Comparison of ENCODE assay signal across 27 cellular contexts in genomic region chr10:110813743-110814472, GRCh38. TPM values are rescaled to one million over a fixed set of nuclear protein-coding genes. Genes with fewer than 3 reads are reported as not detected.
DNase-seq lines count a peak whose midpoint lies in the region; ATAC-seq, FAIRE-seq and TF ChIP-seq lines count a peak whose summit lies in the region.
"Had no signal": no experiment of that assay in that cellular context is flagged by ENCODE, and none has a peak within 500 bp of the region (broad histone marks: within the 10 kb centered on the region; RNA-seq: fewer than 3 reads in every experiment).

No MANE protein-coding gene starts in this region.

- in situ Hi-C loops in HepG2 (cut with HindIII; ENCODE audit: extremely low pct_ligation_motif_present, low pct_unique_long_range_greater_than_20kb), result no loop called here

- TF ChIP-seq POLR2A in HepG2 (IDR thresholded peaks at IDR 0.05; ENCODE audit: insufficient read depth in 1 of 2, low read depth in 2 of 2, low read length in 2 of 2), result no peak

- DNase-seq in HepG2 (ENCODE audit: low spot score) (no peak), mucosa of descending colon (no peak), T-helper 17 cell (no peak), NCI-H2196 treated with DMSO at 0.1 percent for 48 hours (lab: John Stamatoyannopoulos, UW; ENCODE audit: unreplicated experiment) (no peak)
- DNase-seq: AML-193; CD8-positive, alpha-beta memory T cell; DMS 273 treated with DMSO at 0.1 percent for 48 hours; DND-41; H9; IMR-90; MM.1S; NCI-H1048; NCI-H1417; NCI-H1694; NCI-H2029 treated with DMSO at 0.1 percent for 48 hours; NCI-H226; NCI-H510A; NCI-H69; SHP77 treated with DMSO at 0.1 percent for 48 hours had no signal

- no peaks in the 10 kb centered on the region for H3K79me2 ChIP-seq in HepG2 (ENCODE audit: insufficient read depth, low read length)

- no peak for TF ChIP-seq EP300 in HepG2 (IDR thresholded peaks at IDR 0.05; ENCODE audit: low read depth in 2 of 2, low read length in 2 of 2)
- no peak for TF ChIP-seq EP300 in HepG2 (CRISPR knock-in tag; IDR thresholded peaks at IDR 0.05; ENCODE audit: borderline replicate concordance)

- no peaks in the 10 kb centered on the region for H4K20me1 ChIP-seq in HepG2 (ENCODE audit: insufficient read depth, low read length)
- H4K20me1 ChIP-seq: BLaER1 treated with 17β-estradiol and CSF1 and Interleukin-3, amounts not matched to agents 10 nM and 100 nM had no signal

- H3K27ac Mint-ChIP-seq in T-helper 17 cell, result no peak overlapping the region
- H3K27ac Mint-ChIP-seq: CD8-positive, alpha-beta memory T cell; GM23338; H9 had no signal

- no peaks in the 10 kb centered on the region for H3K9me3 ChIP-seq in liver (ENCODE audit: control insufficient read depth in 4 of 4, low read length in 3 of 4)
- H3K9me3 ChIP-seq in HepG2 (ENCODE audit: low read length), result no peaks in the 10 kb centered on the region
- H3K9me3 ChIP-seq in mucosa of descending colon, result no peaks in the 10 kb centered on the region
- no peaks in the 10 kb centered on the region for H3K9me3 ChIP-seq in T-helper 17 cell (ENCODE audit: control insufficient read depth, low read length, poor library complexity, severe bottlenecking)
- H3K9me3 ChIP-seq: A549; BLaER1 treated with 17β-estradiol and CSF1 and Interleukin-3, amounts not matched to agents 10 nM and 100 nM had no signal

- H3K27ac ChIP-seq in liver (ENCODE audit: low read depth in 1 of 2, low read length in 2 of 2) (no peak overlapping the region), HepG2 (ENCODE audit: extremely low read length, insufficient read depth, low read length) (no peak overlapping the region), VCaP (peak overlapping the region; percentile 40; the same call in 1 of the 2 replicates)
- H3K27ac ChIP-seq: A549; BLaER1 treated with 17β-estradiol and CSF1 and Interleukin-3, amounts not matched to agents 10 nM and 100 nM; KMS-11; RWPE1 had no signal

- TF ChIP-seq CTCF in liver (IDR thresholded peaks at IDR 0.05; ENCODE audit: low read depth, low read length, missing input control), result no peak
- no peak for TF ChIP-seq CTCF in HepG2 (CRISPR knock-in tag; IDR thresholded peaks at IDR 0.05)
- no peak for TF ChIP-seq CTCF in VCaP (conservative IDR thresholded peaks at IDR 0.05)
- no peak for TF ChIP-seq CTCF in mucosa of descending colon (IDR thresholded peaks at IDR 0.05)

- peaks cover 15% of the 10 kb centered on the region for H3K4me1 Mint-ChIP-seq in T-helper 17 cell
- H3K4me1 Mint-ChIP-seq: GM23338, H9 had no signal

- no TSS peak for BruUV-seq in HepG2 (replicated peaks; lab: Mats Ljungman, UMichigan)

- H3K4me2 ChIP-seq in HepG2 (ENCODE audit: low read depth, low read length), result no peak overlapping the region
- H3K4me2 ChIP-seq: A549; BLaER1 treated with 17β-estradiol and CSF1 and Interleukin-3, amounts not matched to agents 10 nM and 100 nM; GM23338; KMS-11 had no signal

- no peak overlapping the region for H3K4me3 Mint-ChIP-seq in T-helper 17 cell
- H3K4me3 Mint-ChIP-seq: CD8-positive, alpha-beta memory T cell; GM23338; H9 had no signal

- TF ChIP-seq RAD21 in liver (IDR thresholded peaks at IDR 0.05) (peak in 1 of 2 donors; percentile 26), HepG2 (CRISPR knock-in tag; IDR thresholded peaks at IDR 0.05) (no peak)

- WGBS in liver, result 68% methylated on average over 8 of the region's 8 CpGs
- 58% methylated on average over 8 of the region's 8 CpGs for WGBS in HepG2 (ENCODE audit: low lambda C conversion rate)

- H3K4me1 ChIP-seq in liver (ENCODE audit: control insufficient read depth in 4 of 4, insufficient read depth in 4 of 4, low read length in 3 of 4) (peaks cover 0 to 15% (median 8%) of the 10 kb centered on the region in 4 donors), HepG2 (ENCODE audit: insufficient read depth, low read length) (peaks cover 23% of the 10 kb centered on the region), mucosa of descending colon (ENCODE audit: low read depth) (peaks cover 8% of the 10 kb centered on the region)
- H3K4me1 ChIP-seq: A549 had no signal

- H3K9ac ChIP-seq in liver (ENCODE audit: low read depth in 1 of 2, low read length in 2 of 2) (no peak overlapping the region), HepG2 (ENCODE audit: insufficient read depth, low read depth, low read length) (no peak overlapping the region)
- H3K9ac ChIP-seq: BLaER1 treated with 17β-estradiol and CSF1 and Interleukin-3, amounts not matched to agents 10 nM and 100 nM; KMS-11 had no signal

- intact Hi-C loops in HepG2 (cut with micrococcal nuclease; ENCODE audit: unreplicated experiment), result no loop called here
- intact Hi-C loops in mucosa of descending colon (cut with DNase I, micrococcal nuclease), result no loop called here

- CTCF ChIA-PET in HepG2 (lab: Yijun Ruan, JAX; ENCODE audit: low intra/inter-chr PET ratio, low total read pairs), result no interaction called here

- H2AFZ ChIP-seq in HepG2 (ENCODE audit: low read length), result no peak overlapping the region
- H2AFZ ChIP-seq: GM23338 had no signal

- no peaks in the 10 kb centered on the region for H3K36me3 ChIP-seq in liver (ENCODE audit: control insufficient read depth in 4 of 4, insufficient read depth in 3 of 4, low read depth in 1 of 4, low read length in 3 of 4)
- H3K36me3 ChIP-seq in HepG2 (replicated peaks in 1 of 2; ENCODE audit: control insufficient read depth in 1 of 2, insufficient read depth in 2 of 2, low read length in 2 of 2), result no peaks in the 10 kb centered on the region
- H3K36me3 ChIP-seq in mucosa of descending colon (ENCODE audit: low read depth), result no peaks in the 10 kb centered on the region
- H3K36me3 ChIP-seq: BLaER1 treated with 17β-estradiol and CSF1 and Interleukin-3, amounts not matched to agents 10 nM and 100 nM had no signal

- no peaks in the 10 kb centered on the region for H3K27me3 Mint-ChIP-seq in T-helper 17 cell
- H3K27me3 Mint-ChIP-seq: CD8-positive, alpha-beta memory T cell had no signal

- H3K36me3 Mint-ChIP-seq in T-helper 17 cell (ENCODE audit: low read depth), result no peaks in the 10 kb centered on the region
- H3K36me3 Mint-ChIP-seq: CD8-positive, alpha-beta memory T cell had no signal

- no peak for FAIRE-seq in HepG2 (lab: Jason Lieb, UNC)
- FAIRE-seq: A549 had no signal

- POLR2A ChIA-PET in HepG2 (lab: Yijun Ruan, JAX), result no interaction called here

- H3K27me3 ChIP-seq in liver (ENCODE audit: control insufficient read depth in 4 of 4, insufficient read depth in 4 of 4, low read length in 3 of 4), result no peaks in the 10 kb centered on the region
- H3K27me3 ChIP-seq in HepG2 (ENCODE audit: control insufficient read depth in 1 of 2, insufficient read depth in 2 of 2, low read length in 2 of 2), result peaks cover 3 to 11% of the 10 kb centered on the region in 2 experiments; a peak in 2 of 5 replicates
- H3K27me3 ChIP-seq: BLaER1 treated with 17β-estradiol and CSF1 and Interleukin-3, amounts not matched to agents 10 nM and 100 nM had no signal

- ATAC-seq in HepG2, result no peak
- ATAC-seq in mucosa of descending colon, result peak; percentile 19
- ATAC-seq in T-helper 17 cell, result no peak
- no peak for ATAC-seq in HG02973 (IDR thresholded peaks at IDR 0.05; ENCODE audit: unreplicated experiment)
- ATAC-seq: A549, GM23338 had no signal

- H3K4me3 ChIP-seq in liver (ENCODE audit: low read depth in 1 of 3, low read length in 3 of 3), result no peak overlapping the region
- no peak overlapping the region for H3K4me3 ChIP-seq in HepG2 (replicated peaks in 1 of 3; ENCODE audit: insufficient read depth in 1 of 3, low read depth in 2 of 3, low read length in 3 of 3)
- no peak overlapping the region for H3K4me3 ChIP-seq in mucosa of descending colon
- H3K4me3 ChIP-seq: A549; BLaER1 treated with 17β-estradiol and CSF1 and Interleukin-3, amounts not matched to agents 10 nM and 100 nM; GM23338 had no signal

TF ChIP-seq in liver, 16 proteins besides CTCF, POLR2A, EP300 and RAD21 (continues in another document):
- TF ChIP-seq NR2F2 (IDR thresholded peaks at IDR 0.05) (no peak), RXRA (IDR thresholded peaks at IDR 0.05) (peak; percentile 53 to 70), HNF4A (conservative IDR thresholded peaks at IDR 0.05) (peak; percentile 89 to 94), FOXA1 (IDR thresholded peaks at IDR 0.05) (no peak)

TF ChIP-seq in HepG2, 621 proteins besides CTCF, POLR2A, EP300 and RAD21 (continues in another document):
- TF ChIP-seq ATRX (CRISPR knock-in tag; IDR thresholded peaks at IDR 0.05; ENCODE audit: borderline replicate concordance) (no peak), BHLHE40 (IDR thresholded peaks at IDR 0.05; ENCODE audit: low read length) (no peak), ESRRA (CRISPR knock-in tag; IDR thresholded peaks at IDR 0.05; ENCODE audit: low read depth) (no peak), ZNF629 (CRISPR knock-in tag; conservative IDR thresholded peaks at IDR 0.05) (no peak), LCORL (IDR thresholded peaks at IDR 0.05) (no peak), LCORL (CRISPR knock-in tag; IDR thresholded peaks at IDR 0.05) (no peak), MBNL3 (CRISPR knock-in tag; conservative IDR thresholded peaks at IDR 0.05) (no peak), SRF (IDR thresholded peaks at IDR 0.05; ENCODE audit: low read depth, low read length) (no peak)

RNA-seq across cellular contexts. Expression of gene PDCD4, which starts 57.8 kb away (rescaled TPM):
- total RNA-seq in liver (10 to 100 TPM; 25.9 to 94.4 TPM), HepG2 (2016; rRNA removed; fragmentation: Illumina TruSeq; extraction: Trizol) (56.2 and 92.8 TPM in 2 replicates), mucosa of descending colon (100 to 1,000 TPM; 290 to 605 (median 528) TPM), T-helper 17 cell (100 to 1,000 TPM; 307 TPM)
- polyA plus RNA-seq in liver (10 to 100 TPM; 14.7 to 24.3 TPM), HepG2 (2011; rRNA removed) (22.4 and 22.8 TPM in 2 replicates)
- total RNA-seq in HepG2 (2016; cell fraction: cytosol; rRNA removed; fragmentation: Illumina TruSeq; extraction: Trizol; ENCODE audit: low read depth), result 16.2 and 22.3 TPM in 2 replicates
- 63.2 and 84.9 TPM in 2 replicates for total RNA-seq in HepG2 (2016; cell fraction: insoluble cytoplasmic fraction; rRNA removed; fragmentation: Illumina TruSeq; extraction: Trizol)
- total RNA-seq in HepG2 (2016; cell fraction: membrane; rRNA removed; fragmentation: Illumina TruSeq; extraction: Trizol), result 12.3 and 13.7 TPM in 2 replicates
- total RNA-seq in HepG2 (2016; cell fraction: nucleus; rRNA removed; fragmentation: Illumina TruSeq; extraction: Trizol), result 30.6 and 42.1 TPM in 2 replicates
- 7.6 and 12.9 TPM in 2 replicates for polyA plus RNA-seq in HepG2 (2011; cell fraction: cytosol; rRNA removed)
- 8.4 and 13.8 TPM in 2 replicates for polyA plus RNA-seq in HepG2 (2011; cell fraction: nucleus; rRNA removed)
- 50.1 and 77.6 TPM in 2 replicates for polyA plus RNA-seq in HepG2 (2012)
- 2.7 and 4.0 TPM in 2 replicates for polyA plus RNA-seq in HepG2 (2016; cell fraction: cytosol; fragmentation: Illumina TruSeq; extraction: Trizol; ENCODE audit: low read depth)
- polyA plus RNA-seq in HepG2 (2016; cell fraction: insoluble cytoplasmic fraction; fragmentation: Illumina TruSeq; extraction: Trizol; ENCODE audit: low read depth), result 112 and 113 TPM in 2 replicates
- polyA plus RNA-seq in HepG2 (2016; cell fraction: membrane; fragmentation: Illumina TruSeq; extraction: Trizol; ENCODE audit: low read depth), result 9.3 and 9.7 TPM in 2 replicates
- polyA plus RNA-seq in HepG2 (2016; cell fraction: nucleus; fragmentation: Illumina TruSeq; extraction: Trizol; ENCODE audit: insufficient read depth, low read depth), result 58.0 and 60.5 TPM in 2 replicates
- polyA minus RNA-seq in HepG2 (2011; rRNA and poly(A)+ RNA removed; ENCODE audit: low replicate concordance), result 3.8 and 12.7 TPM in 2 replicates
- 19.9 and 36.2 TPM in 2 replicates for polyA minus RNA-seq in HepG2 (2011; cell fraction: cytosol; rRNA and poly(A)+ RNA removed)
- 50.6 and 51.0 TPM in 2 replicates for polyA minus RNA-seq in HepG2 (2011; cell fraction: nucleus; rRNA and poly(A)+ RNA removed)
